ENCODE assay signal across 11 cellular contexts in the genomic region with DNA sequence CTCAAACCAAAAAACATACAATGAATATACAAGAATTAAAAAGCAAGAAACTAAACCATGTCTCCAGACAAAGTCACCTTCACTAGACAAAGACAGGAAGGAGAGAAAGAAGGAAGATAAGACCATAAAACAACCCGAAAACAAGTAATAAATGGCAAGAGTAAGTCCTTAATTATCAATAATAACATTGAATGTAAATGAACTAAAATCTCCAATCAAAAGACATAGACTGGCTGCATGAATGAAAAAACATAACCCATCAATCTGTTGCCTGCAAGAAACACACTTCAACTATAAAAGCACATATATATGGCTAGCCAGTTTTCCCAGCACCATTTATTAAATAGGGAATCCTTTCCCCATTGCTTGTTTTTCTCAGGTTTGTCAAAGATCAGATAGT.
"Had no signal": no experiment of that assay in that cellular context is flagged by ENCODE, and none has a peak within 500 bp of the region (broad histone marks: within the 10 kb centered on the region; RNA-seq: fewer than 3 reads in every experiment).

No MANE protein-coding gene starts in this region.

- ATAC-seq: GM23338, HCT116 had no signal

- H3K27ac ChIP-seq: GM23248 had no signal

- H3K4me3 ChIP-seq: GM23248, GM23338, HAP-1 had no signal

- H3K9me3 ChIP-seq: HAP-1 had no signal

- FAIRE-seq: H1, H54 had no signal

- H3K4me1 ChIP-seq: HAP-1 had no signal

- H2AFZ ChIP-seq: GM23248, GM23338 had no signal

- DNase-seq: GM23248, GOT3, H7, H9, HCEC 1CT, HFFc6 had no signal

- H3K36me3 ChIP-seq: HAP-1 had no signal

- H3K4me2 ChIP-seq: GM23338 had no signal

- H3K9ac ChIP-seq: GM23248 had no signal
